ENCODE assay signal across 1 cellular context in genomic region chr15:100932676-100933348, GRCh38.
TF ChIP-seq lines count a peak whose summit lies in the region.

No MANE protein-coding gene starts in this region.

TF ChIP-seq in GM12878, 131 proteins besides CTCF, POLR2A, EP300 and RAD21:
- TF ChIP-seq ESRRA (IDR thresholded peaks at IDR 0.05; ENCODE audit: low read length) (no peak), BCLAF1 (IDR thresholded peaks at IDR 0.05) (no peak), SMC3 (IDR thresholded peaks at IDR 0.05; ENCODE audit: borderline replicate concordance, low read length) (no peak), SIX5 (IDR thresholded peaks at IDR 0.05; ENCODE audit: low read depth, low read length, severe bottlenecking) (no peak), PRDM15 (CRISPR knock-in tag; IDR thresholded peaks at IDR 0.05) (no peak), YY1 (IDR thresholded peaks at IDR 0.05; ENCODE audit: low read depth, low read length) (no peak), SP1 (IDR thresholded peaks at IDR 0.05; ENCODE audit: low read depth, low read length) (no peak), SREBF1 (IDR thresholded peaks at IDR 0.05; ENCODE audit: low read length) (no peak), RB1 (IDR thresholded peaks at IDR 0.05; ENCODE audit: borderline replicate concordance) (no peak), RAD51 (IDR thresholded peaks at IDR 0.05) (no peak), KLF5 (IDR thresholded peaks at IDR 0.05; ENCODE audit: partially characterized antibody) (no peak), MXI1 (IDR thresholded peaks at IDR 0.05; ENCODE audit: low read depth, low read length) (no peak), SIN3A (IDR thresholded peaks at IDR 0.05; ENCODE audit: low read depth, low read length) (no peak)
- TF ChIP-seq, protein P1, sequence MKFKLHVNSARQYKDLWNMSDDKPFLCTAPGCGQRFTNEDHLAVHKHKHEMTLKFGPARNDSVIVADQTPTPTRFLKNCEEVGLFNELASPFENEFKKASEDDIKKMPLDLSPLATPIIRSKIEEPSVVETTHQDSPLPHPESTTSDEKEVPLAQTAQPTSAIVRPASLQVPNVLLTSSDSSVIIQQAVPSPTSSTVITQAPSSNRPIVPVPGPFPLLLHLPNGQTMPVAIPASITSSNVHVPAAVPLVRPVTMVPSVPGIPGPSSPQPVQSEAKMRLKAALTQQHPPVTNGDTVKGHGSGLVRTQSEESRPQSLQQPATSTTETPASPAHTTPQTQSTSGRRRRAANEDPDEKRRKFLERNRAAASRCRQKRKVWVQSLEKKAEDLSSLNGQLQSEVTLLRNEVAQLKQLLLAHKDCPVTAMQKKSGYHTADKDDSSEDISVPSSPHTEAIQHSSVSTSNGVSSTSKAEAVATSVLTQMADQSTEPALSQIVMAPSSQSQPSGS (IDR thresholded peaks at IDR 0.05; ENCODE audit: low read length) = no peak
